ENCODE assay signal across 1 cellular context in the genomic region with DNA sequence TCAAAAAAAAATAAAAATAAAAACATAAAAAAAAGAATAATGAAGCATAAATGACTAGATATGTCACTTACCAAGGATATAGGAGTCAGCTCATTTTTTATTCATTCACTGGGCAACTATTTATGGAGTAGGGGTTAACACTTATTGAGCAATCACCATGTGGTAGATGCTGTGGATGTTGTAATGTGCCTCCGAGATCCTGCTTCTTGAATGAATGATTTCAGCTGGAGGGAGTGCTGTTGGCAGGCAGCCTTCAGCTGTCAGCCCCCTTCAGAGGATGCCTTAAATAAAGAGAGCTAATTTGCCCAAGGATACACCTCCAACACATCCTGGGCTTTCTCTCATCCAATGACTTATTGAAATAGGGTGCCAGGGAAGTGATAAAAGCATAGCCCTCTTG.
TF ChIP-seq lines count a peak whose summit lies in the region.

No MANE protein-coding gene starts in this region.

TF ChIP-seq in H1, 55 proteins besides CTCF, POLR2A, EP300 and RAD21:
- no peak for TF ChIP-seq HDAC6 (IDR thresholded peaks at IDR 0.05; ENCODE audit: low read depth, low read length)
- TF ChIP-seq CREB1 (IDR thresholded peaks at IDR 0.05) = no peak
- TF ChIP-seq TAF7 (optimal IDR thresholded peaks at IDR 0.05; ENCODE audit: borderline replicate concordance, low read depth, low read length) = no peak
- TF ChIP-seq, protein P1, sequence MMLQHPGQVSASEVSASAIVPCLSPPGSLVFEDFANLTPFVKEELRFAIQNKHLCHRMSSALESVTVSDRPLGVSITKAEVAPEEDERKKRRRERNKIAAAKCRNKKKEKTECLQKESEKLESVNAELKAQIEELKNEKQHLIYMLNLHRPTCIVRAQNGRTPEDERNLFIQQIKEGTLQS (IDR thresholded peaks at IDR 0.05; ENCODE audit: insufficient read depth, low read depth, low read length) = no peak
- TF ChIP-seq, protein P2, sequence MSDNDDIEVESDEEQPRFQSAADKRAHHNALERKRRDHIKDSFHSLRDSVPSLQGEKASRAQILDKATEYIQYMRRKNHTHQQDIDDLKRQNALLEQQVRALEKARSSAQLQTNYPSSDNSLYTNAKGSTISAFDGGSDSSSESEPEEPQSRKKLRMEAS (IDR thresholded peaks at IDR 0.05) = no peak
- TF ChIP-seq ZNF274 (IDR thresholded peaks at IDR 0.05; ENCODE audit: borderline replicate concordance, extremely low read depth, low read length) = no peak
- TF ChIP-seq SP2 (IDR thresholded peaks at IDR 0.05; ENCODE audit: low read length) = no peak
- TF ChIP-seq FOSL1 (IDR thresholded peaks at IDR 0.05; ENCODE audit: insufficient read depth, low read depth, low read length) = no peak
- TF ChIP-seq KDM1A (IDR thresholded peaks at IDR 0.05; ENCODE audit: borderline replicate concordance, low read length) = no peak
- TF ChIP-seq CTBP2 (IDR thresholded peaks at IDR 0.05; ENCODE audit: borderline replicate concordance, insufficient read depth, insufficient read length, low read length) = no peak
- TF ChIP-seq SP1 (IDR thresholded peaks at IDR 0.05; ENCODE audit: low read depth, low read length) = no peak
- TF ChIP-seq MAFK (IDR thresholded peaks at IDR 0.05; ENCODE audit: low read depth, low read length) = no peak
- no peak for TF ChIP-seq KDM5A (IDR thresholded peaks at IDR 0.05; ENCODE audit: low read length)
- TF ChIP-seq YY1 (IDR thresholded peaks at IDR 0.05; ENCODE audit: low read depth, low read length) = no peak
- no peak for TF ChIP-seq TAF1 (IDR thresholded peaks at IDR 0.05; ENCODE audit: low read depth, low read length)
- no peak for TF ChIP-seq CBX5 (IDR thresholded peaks at IDR 0.05; ENCODE audit: low read depth, low read length)
- TF ChIP-seq CBX8 (IDR thresholded peaks at IDR 0.05; ENCODE audit: borderline replicate concordance, low read depth, low read length) = no peak
- no peak for TF ChIP-seq SIN3A (conservative IDR thresholded peaks at IDR 0.05 in 1 of 2, IDR thresholded peaks at IDR 0.05 in 1 of 2; ENCODE audit: low read depth in 1 of 2, low read length in 2 of 2)
- no peak for TF ChIP-seq GABPA (IDR thresholded peaks at IDR 0.05; ENCODE audit: borderline replicate concordance, insufficient read depth, low read length)
TF ChIP-seq in H1: peak in this region for 0.
